ENCODE assay signal across 18 cellular contexts in the genomic region with DNA sequence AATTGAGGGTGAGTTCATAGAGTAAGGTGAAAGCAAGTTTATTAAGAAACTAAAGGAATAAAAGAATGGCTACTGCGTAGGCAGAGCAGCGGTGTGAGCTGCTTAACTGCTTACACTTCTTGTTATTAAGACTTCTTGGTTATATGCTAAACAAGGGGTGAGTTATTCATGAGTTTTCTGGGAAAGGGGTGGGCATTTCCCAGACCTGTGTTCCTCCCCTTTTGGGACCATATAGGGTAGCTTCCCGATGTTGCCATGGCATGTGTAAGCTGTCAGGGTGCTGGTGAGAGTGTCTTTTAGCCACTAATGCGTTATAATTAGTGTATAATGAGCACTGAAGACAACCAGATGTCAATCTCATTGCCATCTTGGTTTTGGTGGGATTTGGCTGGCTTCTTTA.
DNase-seq lines count a peak whose midpoint lies in the region; ATAC-seq, FAIRE-seq and TF ChIP-seq lines count a peak whose summit lies in the region.
"Had no signal": no experiment of that assay in that cellular context is flagged by ENCODE, and none has a peak within 500 bp of the region (broad histone marks: within the 10 kb centered on the region; RNA-seq: fewer than 3 reads in every experiment).

No MANE protein-coding gene starts in this region.

- no peaks in the 10 kb centered on the region for H3K79me2 ChIP-seq in astrocyte (ENCODE audit: insufficient read depth, low read length)

- WGBS in mesenchymal stem cell = 100% methylated on average over 3 of the region's 4 CpGs
- no CpG with 5 or more reads among the region's 4 CpGs for whole genome bisulfite sequencing in neuronal stem cell (ENCODE audit: extremely low coverage in 2 of 2, insufficient read length in 2 of 2, insufficient replicate concordance in 1 of 2), 2 donors

- no peaks in the 10 kb centered on the region for H3K36me3 Mint-ChIP-seq in astrocyte (ENCODE audit: low read depth, unreplicated experiment)
- H3K36me3 Mint-ChIP-seq: CD4-positive, alpha-beta memory T cell had no signal

- H3K4me1 Mint-ChIP-seq in astrocyte (ENCODE audit: low read depth, unreplicated experiment) = peaks cover 3% of the 10 kb centered on the region
- H3K4me1 Mint-ChIP-seq: CD4-positive, alpha-beta memory T cell had no signal

- H3K18ac ChIP-seq in mesenchymal stem cell (ENCODE audit: low read depth in 1 of 2, low read length in 2 of 2) (no peak overlapping the region), neuronal stem cell (ENCODE audit: low read length) (no peak overlapping the region)

- H3K27me3 ChIP-seq in SJCRH30 (no peaks in the 10 kb centered on the region), astrocyte (ENCODE audit: insufficient read depth, low read length) (no peaks in the 10 kb centered on the region), mesenchymal stem cell (ENCODE audit: control insufficient read depth in 1 of 2, insufficient read depth in 1 of 2, low read length in 2 of 2) (no peaks in the 10 kb centered on the region), neuronal stem cell (ENCODE audit: control insufficient read depth in 3 of 3, insufficient read depth in 3 of 3, low read depth in 1 of 3, low read length in 3 of 3) (no peaks in the 10 kb centered on the region)

- H3K9ac ChIP-seq in astrocyte (ENCODE audit: low read length) (no peak overlapping the region), mesenchymal stem cell (ENCODE audit: low read length) (no peak overlapping the region), neuronal stem cell (ENCODE audit: low read depth, low read length, poor library complexity) (no peak overlapping the region)
- H3K9ac ChIP-seq: GM23248 had no signal

- H3K27ac Mint-ChIP-seq in astrocyte (ENCODE audit: unreplicated experiment) = no peak overlapping the region
- H3K27ac Mint-ChIP-seq: CD4-positive, alpha-beta memory T cell had no signal

- no peaks in the 10 kb centered on the region for H4K20me1 ChIP-seq in astrocyte (ENCODE audit: insufficient read depth, low read length)

- H3K27me3 Mint-ChIP-seq in astrocyte (ENCODE audit: low read depth, unreplicated experiment) = no peaks in the 10 kb centered on the region

- H3K4me1 ChIP-seq in SJCRH30 (peaks cover 28% of the 10 kb centered on the region), astrocyte (ENCODE audit: insufficient read depth, low read length) (peaks cover 19% of the 10 kb centered on the region), mesenchymal stem cell (ENCODE audit: control insufficient read depth, insufficient read depth, low read depth, low read length) (no peaks in the 10 kb centered on the region), neuronal stem cell (ENCODE audit: control insufficient read depth in 2 of 2, insufficient read depth in 1 of 2, low read depth in 1 of 2, low read length in 2 of 2) (peaks cover 0 to 5% of the 10 kb centered on the region in 2 donors)

- H3K4ac ChIP-seq in mesenchymal stem cell (ENCODE audit: low read depth in 1 of 2, low read length in 2 of 2) (no peak overlapping the region), neuronal stem cell (ENCODE audit: low read length) (no peak overlapping the region)

- no peak for TF ChIP-seq CTCF in astrocyte (IDR thresholded peaks at IDR 0.05; ENCODE audit: insufficient read depth, low read depth, low read length)
- no peak for TF ChIP-seq CTCF in coronary artery (IDR thresholded peaks at IDR 0.05)

- H2BK12ac ChIP-seq in mesenchymal stem cell (ENCODE audit: low read length in 2 of 2) (peak overlapping the region; percentile 23 to 42), neuronal stem cell (ENCODE audit: low read length) (no peak overlapping the region)

- no peak overlapping the region for H3K4me2 ChIP-seq in astrocyte (ENCODE audit: low read length)
- no peak overlapping the region for H3K4me2 ChIP-seq in mesenchymal stem cell (ENCODE audit: low read length, poor library complexity, severe bottlenecking)
- H3K4me2 ChIP-seq in neuronal stem cell (ENCODE audit: insufficient read depth, low read length, poor library complexity, severe bottlenecking) = no peak overlapping the region

- H3K79me1 ChIP-seq in mesenchymal stem cell (replicated peaks; ENCODE audit: low read length, poor library complexity, severe bottlenecking) (no peaks in the 10 kb centered on the region), neuronal stem cell (ENCODE audit: low read depth, low read length) (no peaks in the 10 kb centered on the region)

- H2BK5ac ChIP-seq in mesenchymal stem cell (ENCODE audit: low read depth, low read length, poor library complexity, severe bottlenecking) = no peak overlapping the region
- H2BK5ac ChIP-seq in neuronal stem cell (ENCODE audit: low read length) = no peak overlapping the region

- H2AK5ac ChIP-seq in mesenchymal stem cell (ENCODE audit: low read length, severe bottlenecking) = no peak overlapping the region
- H2AK5ac ChIP-seq in neuronal stem cell (ENCODE audit: low read depth, low read length) = no peak overlapping the region

- H3K9me3 ChIP-seq in SJCRH30 (replicated peaks) = no peaks in the 10 kb centered on the region
- H3K9me3 ChIP-seq in astrocyte (ENCODE audit: insufficient read depth, low read depth, low read length) = no peaks in the 10 kb centered on the region
- no peaks in the 10 kb centered on the region for H3K9me3 ChIP-seq in mesenchymal stem cell (ENCODE audit: control insufficient read depth, low read length)
- H3K9me3 ChIP-seq in neuronal stem cell (replicated peaks in 1 of 2; ENCODE audit: control insufficient read depth in 2 of 2, insufficient read depth in 1 of 2, low read depth in 1 of 2, low read length in 2 of 2) = no peaks in the 10 kb centered on the region

- H4K91ac ChIP-seq in mesenchymal stem cell (ENCODE audit: low read length) (no peak overlapping the region), neuronal stem cell (ENCODE audit: low read depth, low read length, poor library complexity) (no peak overlapping the region)

- H2AFZ ChIP-seq in astrocyte (ENCODE audit: low read depth, low read length) (no peak overlapping the region), mesenchymal stem cell (ENCODE audit: low read depth, low read length) (no peak overlapping the region), neuronal stem cell (ENCODE audit: low read length) (peak overlapping the region; percentile 37)
- H2AFZ ChIP-seq: GM23248 had no signal

- no peak overlapping the region for H4K8ac ChIP-seq in mesenchymal stem cell (ENCODE audit: low read length)
- no peak overlapping the region for H4K8ac ChIP-seq in neuronal stem cell (ENCODE audit: low read depth, low read length)

- H3K4me3 ChIP-seq in SJCRH30 = peak overlapping the region; percentile 38
- no peak overlapping the region for H3K4me3 ChIP-seq in astrocyte (ENCODE audit: insufficient read depth, low read depth, low read length)
- H3K4me3 ChIP-seq in mesenchymal stem cell (ENCODE audit: insufficient read depth in 1 of 2, low read depth in 1 of 2, low read length in 2 of 2) = no peak overlapping the region
- H3K4me3 ChIP-seq in neuronal stem cell (ENCODE audit: low read length in 2 of 2) = no peak overlapping the region
- no peak overlapping the region for H3K4me3 ChIP-seq in coronary artery
- H3K4me3 ChIP-seq: GM23248 had no signal

- ATAC-seq in HG03175 (IDR thresholded peaks at IDR 0.05; ENCODE audit: unreplicated experiment) = no peak

- peak; percentile 51 to 74 for DNase-seq in SJCRH30
- DNase-seq in astrocyte (ENCODE audit: low read depth) = no peak
- no peak for DNase-seq in mesenchymal stem cell
- no peak for DNase-seq in neuronal stem cell (ENCODE audit: low spot score)
- no peak for DNase-seq in stimulated activated CD4-positive, alpha-beta T cell treated with anti-CD3 and anti-CD28 coated beads, Interleukin-2, amount 100 ng/mL, for 48 hours
- DNase-seq in NCI-H2171 treated with DMSO at 0.1 percent for 48 hours (lab: John Stamatoyannopoulos, UW) = no peak
- DNase-seq in coronary artery (ENCODE audit: low spot score) = no peak
- DNase-seq: C1 segment of cervical spinal cord; CD4-positive, alpha-beta memory T cell; COR-L47; DMS53; DMS79 treated with DMSO at 0.1 percent for 48 hours; GF-D8; GM23248; H7; HCEC 1CT had no signal

- H3K36me3 ChIP-seq in SJCRH30 = no peaks in the 10 kb centered on the region
- H3K36me3 ChIP-seq in astrocyte (ENCODE audit: insufficient read depth, low read length) = no peaks in the 10 kb centered on the region
- no peaks in the 10 kb centered on the region for H3K36me3 ChIP-seq in mesenchymal stem cell (ENCODE audit: control insufficient read depth in 1 of 2, insufficient read depth in 2 of 2, low read depth in 1 of 2, low read length in 2 of 2)
- no peaks in the 10 kb centered on the region for H3K36me3 ChIP-seq in neuronal stem cell (replicated peaks in 1 of 2; ENCODE audit: control insufficient read depth in 2 of 2, insufficient read depth in 2 of 2, low read length in 2 of 2)

- H2BK15ac ChIP-seq in mesenchymal stem cell (ENCODE audit: low read depth, poor library complexity, severe bottlenecking) = no peak overlapping the region
- no peak overlapping the region for H2BK15ac ChIP-seq in neuronal stem cell (ENCODE audit: low read length)

- peaks cover 3% of the 10 kb centered on the region for H3K9me3 Mint-ChIP-seq in astrocyte (ENCODE audit: unreplicated experiment)

- peak overlapping the region; percentile 96 for H3K27ac ChIP-seq in SJCRH30
- peak overlapping the region; percentile 13 for H3K27ac ChIP-seq in astrocyte (ENCODE audit: low read depth, low read length)
- H3K27ac ChIP-seq in mesenchymal stem cell (ENCODE audit: low read length, poor library complexity, severe bottlenecking) = no peak overlapping the region
- H3K27ac ChIP-seq in neuronal stem cell (replicated peaks; ENCODE audit: low read length) = no peak overlapping the region
- no peak overlapping the region for H3K27ac ChIP-seq in coronary artery
- H3K27ac ChIP-seq: GM23248 had no signal

- no peak overlapping the region for H2BK120ac ChIP-seq in mesenchymal stem cell (ENCODE audit: low read depth, low read length)
- no peak overlapping the region for H2BK120ac ChIP-seq in neuronal stem cell (ENCODE audit: low read depth, low read length)

- H3K23ac ChIP-seq in mesenchymal stem cell (ENCODE audit: low read length in 2 of 2) = no peak overlapping the region
- H3K23ac ChIP-seq in neuronal stem cell (ENCODE audit: low read depth, low read length, poor library complexity) = no peak overlapping the region

- H3K14ac ChIP-seq in mesenchymal stem cell (ENCODE audit: low read length in 2 of 2) (no peak overlapping the region), neuronal stem cell (ENCODE audit: low read length) (no peak overlapping the region)

- FAIRE-seq in astrocyte (lab: Jason Lieb, UNC) = no peak
- FAIRE-seq: GM12891 had no signal

- no peak overlapping the region for H3K4me3 Mint-ChIP-seq in astrocyte (ENCODE audit: unreplicated experiment)
- H3K4me3 Mint-ChIP-seq: CD4-positive, alpha-beta memory T cell had no signal

Comparison
In these comparisons a context has a peak if more than half of its experiments do, and no peak if none do; other contexts are left out.
1. DNase-seq: peak in SJCRH30 (2 of 2); none in astrocyte (single experiment), mesenchymal stem cell (single experiment), neuronal stem cell (single experiment), stimulated activated CD4-positive, alpha-beta T cell treated with anti-CD3 and anti-CD28 coated beads, Interleukin-2, amount 100 ng/mL, for 48 hours (0 of 2), NCI-H2171 treated with DMSO at 0.1 percent for 48 hours (single experiment) and coronary artery (single experiment).
2. H3K27ac ChIP-seq: peak in SJCRH30 (single experiment) and astrocyte (single experiment); none in mesenchymal stem cell (single experiment), neuronal stem cell (single experiment) and coronary artery (0 of 2).